In genomic region chr4:163142246-163142645, GRCh38 we compare ENCODE assay signal across 25 cellular contexts.
"Had no signal": no experiment of that assay in that cellular context is flagged by ENCODE, and none has a peak within 500 bp of the region (broad histone marks: within the 10 kb centered on the region; RNA-seq: fewer than 3 reads in every experiment).

No MANE protein-coding gene starts in this region.

- H3K4me1 ChIP-seq: colonic mucosa, esophagus squamous epithelium, foreskin keratinocyte, gastrocnemius medialis, heart left ventricle, heart right ventricle had no signal

- H3K27ac Mint-ChIP-seq: dendritic cell treated with granulocyte-macrophage colony-stimulating factor and Interleukin-4, amounts not matched to agents 40 ng/mL and 50 ng/mL, for 4 days; effector memory CD8-positive, alpha-beta T cell; endodermal cell had no signal

- H3K4me3 Mint-ChIP-seq: dendritic cell treated with granulocyte-macrophage colony-stimulating factor and Interleukin-4, amounts not matched to agents 40 ng/mL and 50 ng/mL, for 4 days; effector memory CD8-positive, alpha-beta T cell; endodermal cell had no signal

- H2AFZ ChIP-seq: hepatocyte had no signal

- FAIRE-seq: endometrium, frontal cortex had no signal

- DNase-seq: colonic mucosa; cortex of kidney; dorsolateral prefrontal cortex; effector CD4-positive, alpha-beta T cell; effector memory CD4-positive, alpha-beta T cell; effector memory CD8-positive, alpha-beta T cell; endodermal cell; erythroblast; esophagus squamous epithelium; foreskin fibroblast; foreskin keratinocyte; foreskin melanocyte; gastrocnemius medialis; glutamatergic neuron; head of caudate nucleus; heart left ventricle; heart right ventricle had no signal

- H3K9me3 ChIP-seq: colonic mucosa, esophagus muscularis mucosa, esophagus squamous epithelium, gastrocnemius medialis, gastroesophageal sphincter, heart left ventricle, heart right ventricle had no signal

- H3K79me2 ChIP-seq: hepatocyte had no signal

- H3K27me3 ChIP-seq: colonic mucosa, dorsolateral prefrontal cortex, esophagus muscularis mucosa, esophagus squamous epithelium, foreskin keratinocyte, gastrocnemius medialis, gastroesophageal sphincter, heart left ventricle, heart right ventricle, hepatocyte had no signal

- H3K36me3 ChIP-seq: colonic mucosa had no signal

- H3K4me2 ChIP-seq: hepatocyte had no signal

- H3K27me3 Mint-ChIP-seq: dendritic cell treated with granulocyte-macrophage colony-stimulating factor and Interleukin-4, amounts not matched to agents 40 ng/mL and 50 ng/mL, for 4 days; effector memory CD8-positive, alpha-beta T cell had no signal

- H3K27ac ChIP-seq: colonic mucosa, coronary artery, dorsolateral prefrontal cortex, epithelial cell of prostate, esophagus muscularis mucosa, esophagus squamous epithelium, foreskin keratinocyte, gastrocnemius medialis, gastroesophageal sphincter, heart left ventricle, heart right ventricle, hepatocyte had no signal

- H3K9me3 Mint-ChIP-seq: dendritic cell treated with granulocyte-macrophage colony-stimulating factor and Interleukin-4, amounts not matched to agents 40 ng/mL and 50 ng/mL, for 4 days; effector memory CD8-positive, alpha-beta T cell; endodermal cell had no signal

- H3K4me3 ChIP-seq: colonic mucosa, coronary artery, dorsolateral prefrontal cortex, esophagus muscularis mucosa, esophagus squamous epithelium, gastrocnemius medialis, gastroesophageal sphincter, heart left ventricle, heart right ventricle, hepatocyte had no signal
